In genomic region chr7:27198138-27198841, GRCh38 we compare ENCODE assay signal across 10 cellular contexts. TPM values are rescaled to one million over a fixed set of nuclear protein-coding genes. Genes with fewer than 3 reads are reported as not detected.
A peak's percentile ranks its signal among the peaks of the same experiment; 100 is the strongest.
DNase-seq lines count a peak whose midpoint lies in the region; FAIRE-seq and TF ChIP-seq lines count a peak whose summit lies in the region.
"Had no signal": no experiment of that assay in that cellular context is flagged by ENCODE, and none has a peak within 500 bp of the region (broad histone marks: within the 10 kb centered on the region; RNA-seq: fewer than 3 reads in every experiment).

No MANE protein-coding gene starts in this region.

- no peak overlapping the region for H4K91ac ChIP-seq in H1 (replicated peaks; ENCODE audit: insufficient read length, low read length)

- WGBS in H1 (ENCODE audit: extremely low coverage in 1 of 2, insufficient coverage in 1 of 2, insufficient read length in 1 of 2, insufficient replicate concordance in 2 of 2, low coverage in 1 of 2, low lambda C conversion rate in 2 of 2, missing lambda C conversion rate in 1 of 2), 2 experiments, result 22% methylated on average over 29 of the region's 29 CpGs; no CpG with 5 or more reads in 1 of the 2 experiments

- no peak overlapping the region for H3K27ac ChIP-seq in H1 (ENCODE audit: low read depth, low read length)

- H3K18ac ChIP-seq in H1 (ENCODE audit: extremely low read depth, low read length), result no peak overlapping the region

- H2BK15ac ChIP-seq in H1 (ENCODE audit: low read length), result 0 out of 2 replicates have a peak overlapping the region, but pooled peaks have one; percentile 14

- CTCF ChIA-PET in H1 (lab: Charles Lee; ENCODE audit: partially characterized antibody), result interaction anchor here (0.7 to 3.9 kb wide), 11 partner anchors 8 to 882 kb away, joined by 3 to 23 read pairs (median 4); no protein-coding TSS in a partner anchor

- H3K23me2 ChIP-seq in H1 (ENCODE audit: low read depth, low read length), result no peaks in the 10 kb centered on the region; the same call in 1 of the 2 replicates

- H3K4me1 ChIP-seq in H1 (replicated peaks in 1 of 4; ENCODE audit: control insufficient read depth in 3 of 4, insufficient read depth in 4 of 4, low read length in 3 of 4), result peaks cover 0 to 8% (median 2%) of the 10 kb centered on the region in 4 experiments; a peak in 5 of 7 replicates

- H2BK12ac ChIP-seq in H1 (ENCODE audit: low read depth, low read length), result no peak overlapping the region

- H2AFZ ChIP-seq in H1 (ENCODE audit: low read length), result no peak overlapping the region

- no peak overlapping the region for H3K56ac ChIP-seq in H1 (replicated peaks; ENCODE audit: insufficient read length, low read depth, low read length)

- no peak for FAIRE-seq in H1 (lab: Jason Lieb, UNC)

- H4K20me1 ChIP-seq in H1 (replicated peaks in 1 of 2; ENCODE audit: control insufficient read depth in 1 of 2, insufficient read depth in 2 of 2, low read length in 2 of 2), result peaks cover 30 to 41% of the 10 kb centered on the region in 2 experiments

- H2BK20ac ChIP-seq in H1 (ENCODE audit: low read length), result no peak overlapping the region

- TF ChIP-seq EP300 in H1 (IDR thresholded peaks at IDR 0.05; ENCODE audit: borderline replicate concordance in 1 of 2, low read depth in 2 of 2, low read length in 2 of 2), result no peak

- no peak overlapping the region for H2BK5ac ChIP-seq in H1 (ENCODE audit: low read depth, low read length)

- H3K23ac ChIP-seq in H1 (ENCODE audit: insufficient read length), result no peak overlapping the region

- H3K27me3 ChIP-seq in H1 (replicated peaks in 1 of 4; ENCODE audit: control insufficient read depth in 3 of 4, extremely low read depth in 1 of 4, insufficient read depth in 3 of 4, low read length in 3 of 4), result peaks cover 83 to 100% (median 95%) of the 10 kb centered on the region in 4 experiments

- H3K79me2 ChIP-seq in H1 (ENCODE audit: control insufficient read depth in 1 of 2, insufficient read depth in 2 of 2, low read length in 2 of 2), result no peaks in the 10 kb centered on the region

- H3K4me3 ChIP-seq in H1 (ENCODE audit: extremely low read depth in 1 of 4, insufficient read depth in 2 of 4, low read depth in 3 of 4, low read length in 4 of 4), result no peak overlapping the region

- no peak overlapping the region for H3K4ac ChIP-seq in H1 (replicated peaks; ENCODE audit: insufficient read length, low read depth, low read length)

- intact Hi-C loops in posterior vena cava (cut with DNase I), result loop anchor here in 1 of 2 donors (10.0 kb wide), 1 partner anchor 897 kb away; no protein-coding TSS in a partner anchor

- POLR2A ChIA-PET in H1 (lab: Charles Lee; ENCODE audit: partially characterized antibody), result interaction anchor here (1.0 kb wide), 1 partner anchor 11 kb away, joined by 3 read pairs; no protein-coding TSS in a partner anchor

- no peaks in the 10 kb centered on the region; the same call in 1 of the 2 replicates for H3K79me1 ChIP-seq in H1 (ENCODE audit: low read depth, low read length)

- H2BK120ac ChIP-seq in H1 (replicated peaks; ENCODE audit: low read depth, low read length), result no peak overlapping the region

- H3K9ac ChIP-seq in H1 (replicated peaks in 1 of 4; ENCODE audit: extremely low read depth in 1 of 4, low read depth in 3 of 4, low read length in 3 of 4), result no peak overlapping the region

- peak; percentile 14 for DNase-seq in NCI-H1105 treated with DMSO at 0.1 percent for 48 hours (lab: John Stamatoyannopoulos, UW)
- DNase-seq in NCI-H1105 (lab: John Stamatoyannopoulos, UW), result no peak
- peak; percentile 77 for DNase-seq in HT-29 (ENCODE audit: low spot score)
- peak in 1 of 2 experiments; percentile 52 for DNase-seq in H1 (ENCODE audit: low read depth in 1 of 2, low spot score in 2 of 2)
- peak; percentile 68 for DNase-seq in posterior vena cava (ENCODE audit: low spot score)
- DNase-seq in NCI-H345 (lab: John Stamatoyannopoulos, UW), result no peak
- no peak for DNase-seq in AML-193 (lab: John Stamatoyannopoulos, UW)
- DNase-seq in superior temporal gyrus (ENCODE audit: extremely low spot score), result no peak
- DNase-seq: 8988T had no signal

- H3K4me2 ChIP-seq in H1 (ENCODE audit: insufficient read depth in 1 of 2, low read depth in 2 of 2, low read length in 2 of 2), result no peak overlapping the region; a peak in 1 of 4 replicates

- TF ChIP-seq POLR2A in H1 (IDR thresholded peaks at IDR 0.05; ENCODE audit: control extremely low read depth in 1 of 2, low read depth in 2 of 2, low read length in 2 of 2), result no peak

- no peak overlapping the region for H4K8ac ChIP-seq in H1 (ENCODE audit: extremely low read depth, insufficient read depth, low read length)

- TF ChIP-seq RAD21 in H1 (IDR thresholded peaks at IDR 0.05 in 1 of 2, conservative IDR thresholded peaks at IDR 0.05 in 1 of 2; ENCODE audit: low read depth in 2 of 2, low read length in 2 of 2), result no peak

- H4K5ac ChIP-seq in H1 (ENCODE audit: insufficient read length, low read depth, low read length), result no peak overlapping the region

- peaks cover 0 to 11% (median 0%) of the 10 kb centered on the region in 4 experiments; a peak in 1 of 8 replicates for H3K36me3 ChIP-seq in H1 (ENCODE audit: control insufficient read depth in 2 of 4, insufficient read depth in 4 of 4, low read length in 3 of 4)

- H3K9me3 ChIP-seq in H1 (ENCODE audit: insufficient read depth in 2 of 2, low read depth in 1 of 2, low read length in 1 of 2), result no peaks in the 10 kb centered on the region; a peak in 1 of 4 replicates

- TF ChIP-seq CTCF in H1 (IDR thresholded peaks at IDR 0.05; ENCODE audit: control extremely low read depth in 1 of 3, insufficient read depth in 1 of 3, low read depth in 1 of 3, low read length in 3 of 3), result no peak

- no peak overlapping the region for H3K14ac ChIP-seq in H1 (ENCODE audit: insufficient read length)

- no peak overlapping the region; the same call in 1 of the 2 replicates for H2AK5ac ChIP-seq in H1 (ENCODE audit: low read depth, low read length)

RNA-seq across cellular contexts. Expression of gene HOXA13, which starts 1.6 kb away (rescaled TPM):
- total RNA-seq in HT-29 (2014; rRNA removed; shearing (Covaris generic)), result 19.8 and 22.2 TPM in 2 replicates
- total RNA-seq in H1 (2021; fragmentation: NEBNext Ultra II Directional; extraction: Animal tissue kit (Norgen Biotek cat#: 25700)), result not detected in 2 replicates
- not detected in 2 replicates for polyA plus RNA-seq in H1 (2011; rRNA removed)
- polyA plus RNA-seq in H1 (2011; cell fraction: cytosol; rRNA removed), result not detected
- polyA plus RNA-seq in H1 (2011; cell fraction: nucleus; rRNA removed), result not detected
- 0.07 TPM in 1 of 4 replicates, not detected in the others for polyA plus RNA-seq in H1 (2012, experiment 1 of 2)
- not detected for polyA plus RNA-seq in H1 (2012, experiment 2 of 2)
- polyA plus RNA-seq in H1 (2013, experiment 1 of 2), result not detected
- polyA plus RNA-seq in H1 (2013, experiment 2 of 2), result not detected
- polyA minus RNA-seq in H1 (2011; rRNA and poly(A)+ RNA removed), result not detected in 2 replicates
- polyA minus RNA-seq in H1 (2011; cell fraction: cytosol; rRNA and poly(A)+ RNA removed), result not detected
- polyA minus RNA-seq in H1 (2011; cell fraction: nucleus; rRNA and poly(A)+ RNA removed), result not detected
- under 1 TPM in 1 of 2 donors, not detected in 1; 0.14 TPM for total RNA-seq in posterior vena cava
- total RNA-seq: Right ventricle myocardium inferior had no signal

RNA-seq across cellular contexts. Expression of gene HOXA11, which starts 13.3 kb away (rescaled TPM):
- total RNA-seq in HT-29 (2014; rRNA removed; shearing (Covaris generic)), result 67.7 and 74.3 TPM in 2 replicates
- not detected in 2 replicates for total RNA-seq in H1 (2021; fragmentation: NEBNext Ultra II Directional; extraction: Animal tissue kit (Norgen Biotek cat#: 25700))
- not detected in 2 replicates for polyA plus RNA-seq in H1 (2011; rRNA removed)
- polyA plus RNA-seq in H1 (2011; cell fraction: cytosol; rRNA removed), result not detected
- polyA plus RNA-seq in H1 (2011; cell fraction: nucleus; rRNA removed), result not detected
- not detected in 4 replicates for polyA plus RNA-seq in H1 (2012, experiment 1 of 2)
- polyA plus RNA-seq in H1 (2012, experiment 2 of 2), result not detected
- polyA plus RNA-seq in H1 (2013, experiment 1 of 2), result not detected
- polyA plus RNA-seq in H1 (2013, experiment 2 of 2), result not detected
- not detected in 2 replicates for polyA minus RNA-seq in H1 (2011; rRNA and poly(A)+ RNA removed)
- polyA minus RNA-seq in H1 (2011; cell fraction: cytosol; rRNA and poly(A)+ RNA removed), result not detected
- polyA minus RNA-seq in H1 (2011; cell fraction: nucleus; rRNA and poly(A)+ RNA removed), result not detected
- total RNA-seq in posterior vena cava, result 1 to 10 TPM in 1 of 2 donors, under 1 TPM in 1; 0.51 to 1.1 TPM
- total RNA-seq: Right ventricle myocardium inferior had no signal

RNA-seq across cellular contexts. Expression of gene HOXA10, which starts 24.2 kb away (rescaled TPM):
- 78.9 and 86.4 TPM in 2 replicates for total RNA-seq in HT-29 (2014; rRNA removed; shearing (Covaris generic))
- total RNA-seq in H1 (2021; fragmentation: NEBNext Ultra II Directional; extraction: Animal tissue kit (Norgen Biotek cat#: 25700)), result not detected in 2 replicates
- polyA plus RNA-seq in H1 (2011; rRNA removed), result not detected in 2 replicates
- not detected for polyA plus RNA-seq in H1 (2011; cell fraction: cytosol; rRNA removed)
- polyA plus RNA-seq in H1 (2011; cell fraction: nucleus; rRNA removed), result not detected
- polyA plus RNA-seq in H1 (2012, experiment 1 of 2), result not detected in 4 replicates
- polyA plus RNA-seq in H1 (2012, experiment 2 of 2), result not detected
- polyA plus RNA-seq in H1 (2013, experiment 1 of 2), result not detected
- polyA plus RNA-seq in H1 (2013, experiment 2 of 2), result not detected
- polyA minus RNA-seq in H1 (2011; rRNA and poly(A)+ RNA removed), result not detected in 2 replicates
- not detected for polyA minus RNA-seq in H1 (2011; cell fraction: cytosol; rRNA and poly(A)+ RNA removed)
- polyA minus RNA-seq in H1 (2011; cell fraction: nucleus; rRNA and poly(A)+ RNA removed), result not detected
- 1 to 10 TPM; 8.9 to 9.2 TPM for total RNA-seq in posterior vena cava
- total RNA-seq: Right ventricle myocardium inferior had no signal

RNA-seq across cellular contexts. Expression of gene HOXA9, which starts 33.0 kb away (rescaled TPM):
- 96.1 and 99.2 TPM in 2 replicates for total RNA-seq in HT-29 (2014; rRNA removed; shearing (Covaris generic))
- not detected in 2 replicates for total RNA-seq in H1 (2021; fragmentation: NEBNext Ultra II Directional; extraction: Animal tissue kit (Norgen Biotek cat#: 25700))
- polyA plus RNA-seq in H1 (2011; rRNA removed), result not detected in 2 replicates
- not detected for polyA plus RNA-seq in H1 (2011; cell fraction: cytosol; rRNA removed)
- not detected for polyA plus RNA-seq in H1 (2011; cell fraction: nucleus; rRNA removed)
- polyA plus RNA-seq in H1 (2012, experiment 1 of 2), result not detected in 4 replicates
- not detected for polyA plus RNA-seq in H1 (2012, experiment 2 of 2)
- not detected for polyA plus RNA-seq in H1 (2013, experiment 1 of 2)
- not detected for polyA plus RNA-seq in H1 (2013, experiment 2 of 2)
- not detected in 2 replicates for polyA minus RNA-seq in H1 (2011; rRNA and poly(A)+ RNA removed)
- polyA minus RNA-seq in H1 (2011; cell fraction: cytosol; rRNA and poly(A)+ RNA removed), result not detected
- polyA minus RNA-seq in H1 (2011; cell fraction: nucleus; rRNA and poly(A)+ RNA removed), result not detected
- 1 to 10 TPM; 7.4 TPM for total RNA-seq in posterior vena cava
- total RNA-seq: Right ventricle myocardium inferior had no signal

RNA-seq across cellular contexts. Expression of gene HOXA7, which starts 41.8 kb away (rescaled TPM):
- total RNA-seq in HT-29 (2014; rRNA removed; shearing (Covaris generic)), result 5.6 and 10.7 TPM in 2 replicates
- not detected in 2 replicates for total RNA-seq in H1 (2021; fragmentation: NEBNext Ultra II Directional; extraction: Animal tissue kit (Norgen Biotek cat#: 25700))
- 0.03 TPM in 1 of 2 replicates, not detected in the other for polyA plus RNA-seq in H1 (2011; rRNA removed)
- not detected for polyA plus RNA-seq in H1 (2011; cell fraction: cytosol; rRNA removed)
- polyA plus RNA-seq in H1 (2011; cell fraction: nucleus; rRNA removed), result not detected
- polyA plus RNA-seq in H1 (2012, experiment 1 of 2), result not detected in 4 replicates
- not detected for polyA plus RNA-seq in H1 (2012, experiment 2 of 2)
- polyA plus RNA-seq in H1 (2013, experiment 1 of 2), result 0.02 TPM
- 0.02 TPM for polyA plus RNA-seq in H1 (2013, experiment 2 of 2)
- polyA minus RNA-seq in H1 (2011; rRNA and poly(A)+ RNA removed), result not detected in 2 replicates
- polyA minus RNA-seq in H1 (2011; cell fraction: cytosol; rRNA and poly(A)+ RNA removed), result not detected
- not detected for polyA minus RNA-seq in H1 (2011; cell fraction: nucleus; rRNA and poly(A)+ RNA removed)
- 1 to 10 TPM; 6.2 to 6.7 TPM for total RNA-seq in posterior vena cava
- total RNA-seq: Right ventricle myocardium inferior had no signal

Comparison
In these comparisons a context has a peak if more than half of its experiments do, and no peak if none do; other contexts are left out.
1. DNase-seq: peak in NCI-H1105 treated with DMSO at 0.1 percent for 48 hours (single experiment), HT-29 (single experiment) and posterior vena cava (single experiment); none in NCI-H1105 (single experiment), NCI-H345 (single experiment), AML-193 (0 of 2) and superior temporal gyrus (single experiment).
2. RNA of gene HOXA13, which starts 1.6 kb away (total RNA-seq): 19.8 to 22.2 TPM in HT-29; 0.14 TPM in posterior vena cava and not detected in H1; every median in the first group is over 10 times any median in the second.
3. RNA of gene HOXA11, which starts 13.3 kb away (total RNA-seq): 67.7 to 74.3 TPM in HT-29; 0.51 to 1.1 TPM in posterior vena cava and not detected in H1; every median in the first group is over 10 times any median in the second.